9 cellular contexts compared by ENCODE assay signal in genomic region chr6:6659600-6660327, GRCh38.
DNase-seq lines count a peak whose midpoint lies in the region; ATAC-seq and TF ChIP-seq lines count a peak whose summit lies in the region.
"Had no signal": no experiment of that assay in that cellular context is flagged by ENCODE, and none has a peak within 500 bp of the region (broad histone marks: within the 10 kb centered on the region; RNA-seq: fewer than 3 reads in every experiment).

No MANE protein-coding gene starts in this region.

- no peaks in the 10 kb centered on the region for H3K36me3 ChIP-seq in CD8-positive, alpha-beta memory T cell (ENCODE audit: insufficient read depth, low read length)
- H3K36me3 ChIP-seq in heart right ventricle: no peaks in the 10 kb centered on the region

- 60 to 62% methylated on average over 7 of the region's 7 CpGs for WGBS in heart right ventricle, 2 donors

- intact Hi-C loops in heart right ventricle (cut with DNase I): loop anchor here in 8 of 10 donors (5.0 to 10.0 kb wide), 6 partner anchors 62 to 655 kb away; partner anchors contain the start of gene NRN1 (in 1 of the 8)

- H3K4me1 Mint-ChIP-seq in CD8-positive, alpha-beta memory T cell: peaks cover 26 to 75% (median 46%) of the 10 kb centered on the region in 3 donors

- CTCF ChIA-PET in CD8-positive, alpha-beta memory T cell (lab: Charles Lee): interaction anchor here (1.3 to 2.6 kb wide), 4 partner anchors 64 to 584 kb away, joined by 3 to 10 read pairs (median 4); no protein-coding TSS in a partner anchor

- no peaks in the 10 kb centered on the region for H3K9me3 Mint-ChIP-seq in CD8-positive, alpha-beta memory T cell

- no peak for TF ChIP-seq CTCF in heart right ventricle (IDR thresholded peaks at IDR 0.05)

- H3K4me1 ChIP-seq in CD8-positive, alpha-beta memory T cell (ENCODE audit: insufficient read depth, low read length): peaks cover 46% of the 10 kb centered on the region
- H3K4me1 ChIP-seq in heart right ventricle: peaks cover 11 to 82% (median 73%) of the 10 kb centered on the region in 9 donors

- no peak overlapping the region for H3K4me3 ChIP-seq in CD8-positive, alpha-beta memory T cell (ENCODE audit: low read length)
- no peak overlapping the region for H3K4me3 ChIP-seq in heart right ventricle

- DNase-seq in CD8-positive, alpha-beta memory T cell: peak in 1 of 5 donors; percentile 19
- DNase-seq in MV-4-11 (lab: John Stamatoyannopoulos, UW): peak; percentile 95
- peak in 1 of 2 donors; percentile 47 for DNase-seq in heart right ventricle
- DNase-seq in T-helper 9 cell: no peak
- DNase-seq in GOT3 (lab: John Stamatoyannopoulos, UW): no peak
- DNase-seq in stimulated activated CD4-positive, alpha-beta T cell treated with anti-CD3 and anti-CD28 coated beads, Interleukin-4, amount 100 ng/mL, for 4 hours: no peak
- DNase-seq in NCI-H1436 treated with DMSO at 0.1 percent for 48 hours (lab: John Stamatoyannopoulos, UW): no peak
- DNase-seq: nephron progenitor cell had no signal

- H3K9me3 ChIP-seq in CD8-positive, alpha-beta memory T cell (ENCODE audit: low read length): no peaks in the 10 kb centered on the region
- no peaks in the 10 kb centered on the region for H3K9me3 ChIP-seq in heart right ventricle

- no peaks in the 10 kb centered on the region for H3K27me3 ChIP-seq in CD8-positive, alpha-beta memory T cell (ENCODE audit: insufficient read depth, low read length, poor library complexity, severe bottlenecking)
- H3K27me3 ChIP-seq in heart right ventricle: no peaks in the 10 kb centered on the region

- peak overlapping the region in 2 of 7 donors; percentile 9 to 63 for H3K4me3 Mint-ChIP-seq in CD8-positive, alpha-beta memory T cell
- H3K4me3 Mint-ChIP-seq: nephron progenitor cell had no signal

- peak overlapping the region in 5 of 8 donors; percentile 88 to 97 (median 94) for H3K27ac Mint-ChIP-seq in CD8-positive, alpha-beta memory T cell
- H3K27ac Mint-ChIP-seq: nephron progenitor cell had no signal

- POLR2A ChIA-PET in CD8-positive, alpha-beta memory T cell (lab: Charles Lee): interaction anchor here (1.9 kb wide), 1 partner anchor 45 kb away, joined by 12 read pairs; no protein-coding TSS in a partner anchor

- peak; percentile 66 for ATAC-seq in GM21515 (IDR thresholded peaks at IDR 0.05; ENCODE audit: unreplicated experiment)
- ATAC-seq in heart right ventricle: peak in 6 of 8 donors; percentile 32 to 66 (median 56)

- H3K27me3 Mint-ChIP-seq in CD8-positive, alpha-beta memory T cell: peaks cover 0 to 2% of the 10 kb centered on the region in 2 donors

- no peak overlapping the region for H3K27ac ChIP-seq in CD8-positive, alpha-beta memory T cell (ENCODE audit: low read depth, low read length)
- H3K27ac ChIP-seq in heart right ventricle: peak overlapping the region in 7 of 10 donors; percentile 56 to 92 (median 76)

- H3K36me3 Mint-ChIP-seq in CD8-positive, alpha-beta memory T cell: no peaks in the 10 kb centered on the region
